2 cellular contexts compared by ENCODE assay signal in genomic region chr1:216434232-216434631, GRCh38.
TF ChIP-seq lines count a peak whose summit lies in the region.

No MANE protein-coding gene starts in this region.

TF ChIP-seq in SK-N-SH, 30 proteins besides CTCF, POLR2A, EP300 and RAD21 (continued from another document):
- TF ChIP-seq GATA2 (CRISPR knock-in tag; IDR thresholded peaks at IDR 0.05): no peak
- TF ChIP-seq MAX (IDR thresholded peaks at IDR 0.05; ENCODE audit: low read depth): no peak

TF ChIP-seq in SK-N-SH treated with all-trans-retinoic acid at 6 μM for 48 hours, 23 proteins besides CTCF, POLR2A, EP300 and RAD21 (continued from another document):
- TF ChIP-seq, protein P1, sequence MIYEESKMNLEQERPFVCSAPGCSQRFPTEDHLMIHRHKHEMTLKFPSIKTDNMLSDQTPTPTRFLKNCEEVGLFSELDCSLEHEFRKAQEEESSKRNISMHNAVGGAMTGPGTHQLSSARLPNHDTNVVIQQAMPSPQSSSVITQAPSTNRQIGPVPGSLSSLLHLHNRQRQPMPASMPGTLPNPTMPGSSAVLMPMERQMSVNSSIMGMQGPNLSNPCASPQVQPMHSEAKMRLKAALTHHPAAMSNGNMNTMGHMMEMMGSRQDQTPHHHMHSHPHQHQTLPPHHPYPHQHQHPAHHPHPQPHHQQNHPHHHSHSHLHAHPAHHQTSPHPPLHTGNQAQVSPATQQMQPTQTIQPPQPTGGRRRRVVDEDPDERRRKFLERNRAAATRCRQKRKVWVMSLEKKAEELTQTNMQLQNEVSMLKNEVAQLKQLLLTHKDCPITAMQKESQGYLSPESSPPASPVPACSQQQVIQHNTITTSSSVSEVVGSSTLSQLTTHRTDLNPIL (CRISPR knock-in tag; IDR thresholded peaks at IDR 0.05; ENCODE audit: low read depth): no peak
- TF ChIP-seq ZNF565 (CRISPR knock-in tag; conservative IDR thresholded peaks at IDR 0.05; ENCODE audit: low read depth) (no peak), PATZ1 (CRISPR knock-in tag; IDR thresholded peaks at IDR 0.05; ENCODE audit: borderline replicate concordance) (no peak), CSDC2 (CRISPR knock-in tag; IDR thresholded peaks at IDR 0.05) (no peak), GLIS3 (CRISPR knock-in tag; IDR thresholded peaks at IDR 0.05) (no peak), BACH2 (CRISPR knock-in tag; IDR thresholded peaks at IDR 0.05; ENCODE audit: borderline replicate concordance) (no peak), RARB (CRISPR knock-in tag; IDR thresholded peaks at IDR 0.05) (no peak), ZNF8 (CRISPR knock-in tag; IDR thresholded peaks at IDR 0.05) (no peak), PPARA (CRISPR knock-in tag; IDR thresholded peaks at IDR 0.05; ENCODE audit: borderline replicate concordance) (no peak), ZC3H10 (CRISPR knock-in tag; IDR thresholded peaks at IDR 0.05) (no peak), ARNTL (CRISPR knock-in tag; IDR thresholded peaks at IDR 0.05; ENCODE audit: borderline replicate concordance, low read depth) (no peak), ESRRG (CRISPR knock-in tag; IDR thresholded peaks at IDR 0.05) (no peak)
- TF ChIP-seq, protein P2, sequence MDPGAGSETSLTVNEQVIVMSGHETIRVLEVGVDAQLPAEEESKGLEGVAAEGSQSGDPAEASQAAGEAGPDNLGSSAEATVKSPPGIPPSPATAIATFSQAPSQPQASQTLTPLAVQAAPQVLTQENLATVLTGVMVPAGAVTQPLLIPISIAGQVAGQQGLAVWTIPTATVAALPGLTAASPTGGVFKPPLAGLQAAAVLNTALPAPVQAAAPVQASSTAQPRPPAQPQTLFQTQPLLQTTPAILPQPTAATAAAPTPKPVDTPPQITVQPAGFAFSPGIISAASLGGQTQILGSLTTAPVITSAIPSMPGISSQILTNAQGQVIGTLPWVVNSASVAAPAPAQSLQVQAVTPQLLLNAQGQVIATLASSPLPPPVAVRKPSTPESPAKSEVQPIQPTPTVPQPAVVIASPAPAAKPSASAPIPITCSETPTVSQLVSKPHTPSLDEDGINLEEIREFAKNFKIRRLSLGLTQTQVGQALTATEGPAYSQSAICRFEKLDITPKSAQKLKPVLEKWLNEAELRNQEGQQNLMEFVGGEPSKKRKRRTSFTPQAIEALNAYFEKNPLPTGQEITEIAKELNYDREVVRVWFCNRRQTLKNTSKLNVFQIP (CRISPR knock-in tag; IDR thresholded peaks at IDR 0.05; ENCODE audit: borderline replicate concordance, low read depth): no peak
